In genomic region chr4:151760713-151761661, GRCh38 we compare ENCODE assay signal across 8 cellular contexts. TPM values are rescaled to one million over a fixed set of nuclear protein-coding genes. Genes with fewer than 3 reads are reported as not detected.
DNase-seq lines count a peak whose midpoint lies in the region; ATAC-seq and TF ChIP-seq lines count a peak whose summit lies in the region.

TSS of gene GATB (minus strand) at chr4:151761007. CDS start at chr4:151760982, 25 bp downstream.

- peak; percentile 2 for TF ChIP-seq CTCF in lung (IDR thresholded peaks at IDR 0.05; ENCODE audit: control extremely low read depth, extremely low read depth)

- 5 to 6% methylated on average over 35 of the region's 35 CpGs for WGBS in lung, 2 donors

- H3K4me3 ChIP-seq in lung, result peak within 1 kb of the TSS; percentile 80

- H3K36me3 ChIP-seq in lung (ENCODE audit: control insufficient read depth in 2 of 2, insufficient read depth in 2 of 2, low read length in 2 of 2), result peaks cover 0 to 7% of the 10 kb centered on the region in 2 donors

- H3K9me3 ChIP-seq in lung (ENCODE audit: control insufficient read depth in 2 of 2, insufficient read depth in 1 of 2, low read length in 1 of 2), result no peaks in the 10 kb centered on the region

- H3K27me3 ChIP-seq in lung (ENCODE audit: control insufficient read depth, insufficient read depth), result no peaks in the 10 kb centered on the region

- peak; percentile 98 for DNase-seq in COLO829 (ENCODE audit: low spot score)
- DNase-seq in HS-5 (ENCODE audit: low read depth), result peak; percentile 84
- DNase-seq in NK-92 (lab: John Stamatoyannopoulos, UW; ENCODE audit: unreplicated experiment), result peak; percentile 63
- DNase-seq in activated CD8-positive, alpha-beta memory T cell treated with anti-CD3 and anti-CD28 coated beads for 1 hour (ENCODE audit: extremely low read depth in 1 of 2, low read depth in 1 of 2), result peak; percentile 77 to 80
- DNase-seq in effector CD8-positive, alpha-beta T cell (lab: John Stamatoyannopoulos, UW), result peak; percentile 88
- DNase-seq in lung (ENCODE audit: low spot score), result peak; percentile 96
- DNase-seq in stimulated activated CD4-positive, alpha-beta T cell treated with anti-CD3 and anti-CD28 coated beads, TNF-alpha, amount 100 ng/mL, for 4 hours (ENCODE audit: low read depth in 3 of 3), result peak; percentile 62 to 88 (median 87)

- peaks cover 2 to 5% of the 10 kb centered on the region in 2 donors for H3K4me1 ChIP-seq in lung (ENCODE audit: control insufficient read depth in 2 of 2, insufficient read depth in 2 of 2, low read length in 2 of 2)

- peak; percentile 98 for ATAC-seq in GM19468 (IDR thresholded peaks at IDR 0.05; ENCODE audit: extremely low read depth, unreplicated experiment)
- ATAC-seq in lung (ENCODE audit: insufficient read depth, low FRiP score), result peak; percentile 100

- H3K27ac ChIP-seq in lung (ENCODE audit: low read depth in 1 of 2, low read length in 1 of 2), result peak within 1 kb of the TSS; percentile 81 to 83

RNA-seq across cellular contexts. Expression of gene GATB, which starts in this region (rescaled TPM):
- total RNA-seq in lung, result 10 to 100 TPM; 14.3 to 16.8 TPM
- 10 to 100 TPM; 11.0 to 18.4 TPM for polyA plus RNA-seq in lung

Comparison
In these comparisons a context has a peak if more than half of its experiments do, and no peak if none do; other contexts are left out.
1. Peak in every context shown above with its lines: DNase-seq, ATAC-seq, H3K4me3 ChIP-seq and H3K27ac ChIP-seq.